Comparison of ENCODE assay signal across 8 cellular contexts in genomic region chr22:42537199-42537831, GRCh38. TPM values are rescaled to one million over a fixed set of nuclear protein-coding genes. Genes with fewer than 3 reads are reported as not detected.
DNase-seq lines count a peak whose midpoint lies in the region; ATAC-seq and TF ChIP-seq lines count a peak whose summit lies in the region.
"Not testable (repeated sequence)": the region's sequence is repeated elsewhere in the genome, so short reads cannot be mapped to it uniquely, and the experiment has no call there.

No MANE protein-coding gene starts in this region.

- POLR2A ChIA-PET in activated B cell treated with CpG ODN at 0.5 μM for 24 hours (lab: Charles Lee): interaction anchor here (1.0 to 2.3 kb wide), 6 partner anchors 11 to 85 kb away, joined by 3 to 28 read pairs (median 5); partner anchors contain the start of genes POLDIP3 and SERHL2

- intact Hi-C loops in activated B cell treated with CpG ODN at 0.5 μM for 24 hours (cut with micrococcal nuclease): loop anchor here (1.0 to 10.0 kb wide), 2 partner anchors 14 to 327 kb away; no protein-coding TSS in a partner anchor
- intact Hi-C loops in psoas muscle (cut with DNase I): not testable (repeated sequence)

- H3K4me2 ChIP-seq in Karpas-422 (ENCODE audit: low read depth, low read length, poor library complexity, severe bottlenecking): peak overlapping the region; percentile 58

- 27 to 44% (median 35%) methylated on average over 5 to 14 of the region's 14 CpGs for WGBS in psoas muscle, 3 donors

- not testable (repeated sequence) for TF ChIP-seq CTCF in 22Rv1 (IDR thresholded peaks at IDR 0.05); activated B cell treated with CpG ODN at 0.5 μM for 24 hours (IDR thresholded peaks at IDR 0.05); psoas muscle (IDR thresholded peaks at IDR 0.05)

- not testable (repeated sequence) for H3K9me3 Mint-ChIP-seq in activated B cell treated with CpG ODN at 0.5 μM for 24 hours

- peaks cover 72% of the 10 kb centered on the region for H3K4me1 Mint-ChIP-seq in activated B cell treated with CpG ODN at 0.5 μM for 24 hours

- H3K79me2 ChIP-seq in Karpas-422 (ENCODE audit: low read length): not testable (repeated sequence)

- H4K20me1 ChIP-seq in Karpas-422 (ENCODE audit: insufficient read depth, low read depth, low read length): not testable (repeated sequence)

- H3K9ac ChIP-seq in Karpas-422 (ENCODE audit: low read length): peak overlapping the region; percentile 49; the same call in 1 of the 2 replicates

- H3K27ac Mint-ChIP-seq in activated B cell treated with CpG ODN at 0.5 μM for 24 hours: peak overlapping the region; percentile 97

- not testable (repeated sequence) for H3K36me3 ChIP-seq in Karpas-422 (ENCODE audit: insufficient read depth, low read length); psoas muscle (ENCODE audit: insufficient read depth in 1 of 2, low read depth in 1 of 2)

- peak; percentile 58 for ATAC-seq in GM18907 (IDR thresholded peaks at IDR 0.05; ENCODE audit: unreplicated experiment)
- peak; percentile 43 for ATAC-seq in HG02642 (IDR thresholded peaks at IDR 0.05; ENCODE audit: poor library complexity, unreplicated experiment)
- peak; percentile 60 for ATAC-seq in activated B cell treated with CpG ODN at 0.5 μM for 24 hours (ENCODE audit: low read depth)
- ATAC-seq in psoas muscle: peak; percentile 71 to 79 (median 74)

- H3K27me3 Mint-ChIP-seq in activated B cell treated with CpG ODN at 0.5 μM for 24 hours: not testable (repeated sequence)

- not testable (repeated sequence) for H3K9me3 ChIP-seq in Karpas-422 (ENCODE audit: low read length); psoas muscle

- H3K4me3 ChIP-seq in Karpas-422 (ENCODE audit: low read length): peak overlapping the region; percentile 35; the same call in 1 of the 2 replicates
- H3K4me3 ChIP-seq in psoas muscle: not testable (repeated sequence)

- H3K4me1 ChIP-seq in Karpas-422 (ENCODE audit: low read length): peaks cover 61% of the 10 kb centered on the region
- not testable (repeated sequence) for H3K4me1 ChIP-seq in psoas muscle

- peak; percentile 61 for DNase-seq in Karpas-422
- peak; percentile 45 for DNase-seq in activated B cell treated with CpG ODN at 0.5 μM for 24 hours
- not testable (repeated sequence) for DNase-seq in caudate nucleus (lab: John Stamatoyannopoulos, UW); psoas muscle
- peak; percentile 57 for DNase-seq in iris pigment epithelial cell (ENCODE audit: low read depth)

- H3K9me2 ChIP-seq in Karpas-422 (replicated peaks; ENCODE audit: insufficient read depth, low read length): not testable (repeated sequence)

- H3K27me3 ChIP-seq in Karpas-422 (ENCODE audit: low read length); psoas muscle (ENCODE audit: insufficient read depth in 3 of 3, low read length in 2 of 3): not testable (repeated sequence)

- H3K4me3 Mint-ChIP-seq in activated B cell treated with CpG ODN at 0.5 μM for 24 hours: peak overlapping the region; percentile 67

- CTCF ChIA-PET in activated B cell treated with CpG ODN at 0.5 μM for 24 hours (lab: Charles Lee): interaction anchor here (1.0 to 1.5 kb wide), 3 partner anchors 15 to 31 kb away, joined by 3 to 5 read pairs (median 5); no protein-coding TSS in a partner anchor

- H2AFZ ChIP-seq in Karpas-422 (ENCODE audit: low read length): not testable (repeated sequence)

- H3K36me3 Mint-ChIP-seq in activated B cell treated with CpG ODN at 0.5 μM for 24 hours (ENCODE audit: low read depth): not testable (repeated sequence)

- peak overlapping the region; percentile 89 for H3K27ac ChIP-seq in 22Rv1
- H3K27ac ChIP-seq in Karpas-422 (ENCODE audit: low read length): peak overlapping the region; percentile 89
- peak overlapping the region; percentile 16 for H3K27ac ChIP-seq in caudate nucleus (ENCODE audit: low read depth, low read length)
- H3K27ac ChIP-seq in psoas muscle: peak overlapping the region; percentile 27

RNA-seq across cellular contexts. Expression of gene SERHL2, which starts 16.4 kb away (rescaled TPM):
- 3.2 and 3.7 TPM in 2 replicates for total RNA-seq in Karpas-422 (2014; rRNA removed; shearing (Covaris generic); ENCODE audit: low replicate concordance)
- total RNA-seq in activated B cell treated with CpG ODN at 0.5 μM for 24 hours (0.91 and 1.7 TPM in 2 replicates), psoas muscle (1 to 10 TPM in 2 of 4 donors, under 1 TPM in 2; 0.82 to 1.6 (median 0.97) TPM)
- 1 to 10 TPM in 2 of 3 donors, under 1 TPM in 1; 0.96 to 1.5 (median 1.1) TPM for polyA plus RNA-seq in psoas muscle

RNA-seq across cellular contexts. Expression of gene RRP7A, which starts 17.7 kb away (rescaled TPM):
- total RNA-seq in Karpas-422 (2014; rRNA removed; shearing (Covaris generic); ENCODE audit: low replicate concordance): 19.2 and 45.1 TPM in 2 replicates
- total RNA-seq in activated B cell treated with CpG ODN at 0.5 μM for 24 hours (129 and 135 TPM in 2 replicates), psoas muscle (10 to 100 TPM; 31.8 to 34.1 (median 32.3) TPM)
- 10 to 100 TPM in 2 of 3 donors, 1 to 10 TPM in 1; 5.7 to 34.8 (median 23.7) TPM for polyA plus RNA-seq in psoas muscle

Comparison
In these comparisons a context has a peak if more than half of its experiments do, and no peak if none do; other contexts are left out.
1. H3K27ac ChIP-seq: peak in every context shown above with its lines; median percentile 89 in 22Rv1; 89 in Karpas-422; 27 in psoas muscle; 16 in caudate nucleus.